ENCODE assay signal across 14 cellular contexts in the genomic region with DNA sequence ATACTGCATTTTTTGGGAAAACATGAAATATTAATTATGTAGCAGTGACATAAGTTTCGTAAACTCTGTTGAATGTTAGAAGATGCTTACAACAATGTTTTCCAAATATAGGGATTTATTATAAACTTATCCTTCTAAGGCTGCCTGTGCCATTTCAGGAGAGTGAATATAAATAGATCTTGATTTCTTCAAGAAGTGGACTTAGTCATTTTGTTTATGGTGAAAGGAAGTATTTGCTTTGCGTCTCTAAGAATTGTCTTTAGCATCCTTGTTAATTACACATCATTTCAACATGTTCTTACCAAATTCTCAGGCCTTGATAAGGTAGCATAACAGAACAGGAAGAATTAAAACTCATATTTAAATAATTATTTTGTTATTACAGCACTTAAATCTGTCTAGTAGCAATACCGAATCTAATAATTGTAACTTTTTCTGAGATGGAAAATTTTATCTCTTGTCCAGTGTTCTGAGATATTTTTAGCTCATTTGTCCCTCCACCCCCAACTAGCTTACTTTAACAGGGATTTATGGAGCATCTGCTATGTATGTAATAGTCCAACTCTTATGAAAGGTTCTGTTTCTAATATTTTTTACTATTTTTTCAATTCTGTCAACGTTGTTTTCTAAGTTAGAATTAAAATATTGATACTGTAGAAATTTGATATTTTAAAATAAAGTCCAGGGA.
"Had no signal": no experiment of that assay in that cellular context is flagged by ENCODE, and none has a peak within 500 bp of the region (broad histone marks: within the 10 kb centered on the region; RNA-seq: fewer than 3 reads in every experiment).

No MANE protein-coding gene starts in this region.

- H3K4me3 ChIP-seq: ascending aorta, colonic mucosa, left lung had no signal

- ATAC-seq: activated T-cell treated with anti-CD3 and anti-CD28 coated beads, Interleukin-2, amount 50 U/mL, for 72 hours; left lung had no signal

- H3K4me1 Mint-ChIP-seq: nephron progenitor cell had no signal

- H3K27ac Mint-ChIP-seq: activated naive CD8-positive, alpha-beta T cell treated with anti-CD3 and anti-CD28 coated beads, Interleukin-2, amount 10 ng/mL, durations not matched to agents 7 days and 5 days; activated T-cell treated with anti-CD3 and anti-CD28 coated beads, Interleukin-2, amount 50 U/mL, for 72 hours; nephron progenitor cell; T-helper 2 cell treated with Interferon-gamma antibody and Interleukin-4, amounts not matched to agents 5 μg/mL and 100 μg/mL, for 36 hours had no signal

- H3K4me3 Mint-ChIP-seq: activated naive CD8-positive, alpha-beta T cell treated with anti-CD3 and anti-CD28 coated beads, Interleukin-2, amount 10 ng/mL, durations not matched to agents 7 days and 5 days; activated T-cell treated with anti-CD3 and anti-CD28 coated beads, Interleukin-2, amount 50 U/mL, for 72 hours; nephron progenitor cell; T-helper 2 cell treated with Interferon-gamma antibody and Interleukin-4, amounts not matched to agents 5 μg/mL and 100 μg/mL, for 36 hours had no signal

- H3K9me3 Mint-ChIP-seq: activated naive CD8-positive, alpha-beta T cell treated with anti-CD3 and anti-CD28 coated beads, Interleukin-2, amount 10 ng/mL, durations not matched to agents 7 days and 5 days; activated T-cell treated with anti-CD3 and anti-CD28 coated beads, Interleukin-2, amount 50 U/mL, for 72 hours; T-helper 2 cell treated with Interferon-gamma antibody and Interleukin-4, amounts not matched to agents 5 μg/mL and 100 μg/mL, for 36 hours had no signal

- H3K27me3 Mint-ChIP-seq: activated naive CD8-positive, alpha-beta T cell treated with anti-CD3 and anti-CD28 coated beads, Interleukin-2, amount 10 ng/mL, durations not matched to agents 7 days and 5 days had no signal

- H3K4me1 ChIP-seq: colonic mucosa, left lung had no signal

- H3K9me3 ChIP-seq: ascending aorta, colonic mucosa, left lung had no signal

- H3K27ac ChIP-seq: ascending aorta, colonic mucosa, left lung had no signal

- H3K27me3 ChIP-seq: ascending aorta, colonic mucosa, left lung had no signal

- H3K36me3 ChIP-seq: ascending aorta, colonic mucosa had no signal

- DNase-seq: activated CD4-positive, alpha-beta T cell treated with anti-CD3 and anti-CD28 coated beads, Interleukin-2, amount 50 U/mL, for 48 hours; activated CD4-positive, CD25-positive, alpha-beta regulatory T cell treated with anti-CD3 and anti-CD28 coated beads, Interleukin-2, amount 50 U/mL, for 72 hours; activated CD8-positive, alpha-beta memory T cell treated with anti-CD3 and anti-CD28 coated beads, Interleukin-2, amount 50 U/mL, for 4 hours; activated gamma-delta T cell treated with Interleukin-2 at 50 U/mL for 16 hours; activated naive CD8-positive, alpha-beta T cell treated with anti-CD3 and anti-CD28 coated beads, Interleukin-2, amount 10 ng/mL, durations not matched to agents 7 days and 5 days; activated T-cell treated with anti-CD3 and anti-CD28 coated beads, Interleukin-2, amount 50 U/mL, for 72 hours; colonic mucosa; glutamatergic neuron; left lung; nephron progenitor cell; stimulated activated CD4-positive, alpha-beta T cell treated with anti-CD3 and anti-CD28 coated beads, Interleukin-4, amount 100 ng/mL, for 4 hours; SW 1271 had no signal
